12 cellular contexts compared by ENCODE assay signal in genomic region chr1:228151526-228151925, GRCh38. TPM values are rescaled to one million over a fixed set of nuclear protein-coding genes. Genes with fewer than 3 reads are reported as not detected.
DNase-seq lines count a peak whose midpoint lies in the region; ATAC-seq and TF ChIP-seq lines count a peak whose summit lies in the region.
"Had no signal": no experiment of that assay in that cellular context is flagged by ENCODE, and none has a peak within 500 bp of the region (broad histone marks: within the 10 kb centered on the region; RNA-seq: fewer than 3 reads in every experiment).

No MANE protein-coding gene starts in this region.

- no peak for DNase-seq in AG04450 (ENCODE audit: low read depth, low spot score)
- DNase-seq in endothelial cell (ENCODE audit: low spot score): no peak
- peak; percentile 69 for DNase-seq in osteoblast (ENCODE audit: insufficient read length, low spot score, missing footprints)
- DNase-seq in activated naive CD4-positive, alpha-beta T cell treated with Interleukin-2 at 50 U/mL for 16 hours: no peak
- no peak for DNase-seq in EL
- no peak for DNase-seq in iPS-NIHi11 (ENCODE audit: low spot score)
- DNase-seq: effector CD8-positive, alpha-beta T cell had no signal

- H3K36me3 Mint-ChIP-seq in endothelial cell (ENCODE audit: low read depth, unreplicated experiment): no peaks in the 10 kb centered on the region
- H3K36me3 Mint-ChIP-seq: activated naive CD8-positive, alpha-beta T cell had no signal

- peaks cover 6% of the 10 kb centered on the region for H3K4me1 Mint-ChIP-seq in endothelial cell (ENCODE audit: unreplicated experiment)

- H3K4me3 Mint-ChIP-seq in endothelial cell (ENCODE audit: unreplicated experiment): peak overlapping the region; percentile 28
- H3K4me3 Mint-ChIP-seq: activated naive CD8-positive, alpha-beta T cell; CD8-positive, alpha-beta T cell had no signal

- H3K36me3 ChIP-seq in HEK293 (ENCODE audit: control insufficient read depth in 2 of 2, insufficient read depth in 1 of 2, low read length in 2 of 2) (peaks cover 0 to 25% of the 10 kb centered on the region in 2 experiments; a peak in 1 of 3 replicates), osteoblast (ENCODE audit: insufficient read depth, low read length) (peaks cover 4% of the 10 kb centered on the region)

- H3K9me3 Mint-ChIP-seq in endothelial cell (ENCODE audit: unreplicated experiment): no peaks in the 10 kb centered on the region
- H3K9me3 Mint-ChIP-seq: CD8-positive, alpha-beta T cell had no signal

- H2AFZ ChIP-seq in osteoblast (ENCODE audit: low read length): no peak overlapping the region

- peaks cover 43% of the 10 kb centered on the region for H3K79me2 ChIP-seq in osteoblast (ENCODE audit: insufficient read depth, low read length)

- peaks cover 7% of the 10 kb centered on the region for H3K27me3 Mint-ChIP-seq in endothelial cell (ENCODE audit: unreplicated experiment)
- H3K27me3 Mint-ChIP-seq: activated naive CD8-positive, alpha-beta T cell had no signal

- H4K20me1 ChIP-seq in osteoblast (ENCODE audit: insufficient read depth, low read length): peaks cover 44% of the 10 kb centered on the region

- POLR2A ChIA-PET in AG04450 (lab: Yijun Ruan, JAX): interaction anchor here (2.2 kb wide), 1 partner anchor 14 kb away, joined by 15 read pairs; the partner anchor contains the start of gene IBA57
- POLR2A ChIA-PET in HEK293 (lab: Yijun Ruan, JAX): interaction anchor here (1.8 to 9.6 kb wide), 2 partner anchors 11 to 12 kb away, joined by 8 to 82 read pairs; partner anchors contain the start of genes GUK1 and IBA57

- peak overlapping the region; percentile 75 for H3K27ac Mint-ChIP-seq in endothelial cell (ENCODE audit: unreplicated experiment)
- H3K27ac Mint-ChIP-seq: activated naive CD8-positive, alpha-beta T cell; CD8-positive, alpha-beta T cell had no signal

- TF ChIP-seq CTCF in AG04450 (IDR thresholded peaks at IDR 0.05; ENCODE audit: low read depth, low read length): no peak
- TF ChIP-seq CTCF in HEK293 (tag by site-specific recombination; IDR thresholded peaks at IDR 0.05): no peak
- TF ChIP-seq CTCF in endothelial cell (IDR thresholded peaks at IDR 0.05; ENCODE audit: unreplicated experiment): no peak
- no peak for TF ChIP-seq CTCF in osteoblast (IDR thresholded peaks at IDR 0.05; ENCODE audit: extremely low read depth, low read depth, low read length)

- peak overlapping the region; percentile 84 for H3K27ac ChIP-seq in AG04450 (ENCODE audit: low read depth, low read length)
- H3K27ac ChIP-seq in HEK293 (ENCODE audit: extremely low read depth, low read depth, low read length): no peak overlapping the region
- H3K27ac ChIP-seq in osteoblast (ENCODE audit: low read depth, low read length): peak overlapping the region; percentile 10
- H3K27ac ChIP-seq: SJSA1 had no signal

- CTCF ChIA-PET in AG04450 (lab: Charles Lee) (interaction anchor here (2.2 to 3.9 kb wide), 2 partner anchors 13 to 21 kb away, joined by 12 to 26 read pairs; partner anchors contain the start of gene IBA57), HEK293 (lab: Yijun Ruan, JAX) (interaction anchor here (1.2 to 2.7 kb wide), 3 partner anchors 14 to 152 kb away, joined by 3 to 14 read pairs (median 10); partner anchors contain the start of gene IBA57)

- H3K4me2 ChIP-seq in osteoblast (ENCODE audit: insufficient read depth, low read length): no peak overlapping the region

- H3K4me3 ChIP-seq in AG04450 (ENCODE audit: low read depth, low read length): no peak overlapping the region
- H3K4me3 ChIP-seq in HEK293 (ENCODE audit: low read depth, low read length): no peak overlapping the region
- H3K4me3 ChIP-seq in osteoblast (ENCODE audit: insufficient read depth, low read length): no peak overlapping the region
- H3K4me3 ChIP-seq: SJSA1 had no signal

- no peaks in the 10 kb centered on the region; the same call in 1 of the 2 replicates for H3K9me3 ChIP-seq in AG04450 (ENCODE audit: control insufficient read depth, insufficient read depth, low read length)
- no peaks in the 10 kb centered on the region for H3K9me3 ChIP-seq in HEK293 (ENCODE audit: control insufficient read depth, insufficient read depth, low read depth, low read length)
- H3K9me3 ChIP-seq in osteoblast (ENCODE audit: low read depth, low read length): no peaks in the 10 kb centered on the region
- H3K9me3 ChIP-seq: SJSA1 had no signal

- ATAC-seq in HG03342 (IDR thresholded peaks at IDR 0.05; ENCODE audit: unreplicated experiment): no peak
- ATAC-seq: CD8-positive, alpha-beta T cell had no signal

- H3K4me1 ChIP-seq in HEK293 (ENCODE audit: control insufficient read depth, insufficient read depth, low read length): peaks cover 3% of the 10 kb centered on the region; the same call in 1 of the 2 replicates
- H3K4me1 ChIP-seq in osteoblast (ENCODE audit: insufficient read depth, low read length): peaks cover 19% of the 10 kb centered on the region
- H3K4me1 ChIP-seq: SJSA1 had no signal

- H3K27me3 ChIP-seq in AG04450 (ENCODE audit: control insufficient read depth, insufficient read depth, low read length) (no peaks in the 10 kb centered on the region), osteoblast (ENCODE audit: insufficient read depth, low read length) (no peaks in the 10 kb centered on the region)
- H3K27me3 ChIP-seq: SJSA1 had no signal

TF ChIP-seq in HEK293, 187 proteins besides CTCF, POLR2A, EP300 and RAD21 (continues in another document):
- TF ChIP-seq ZNF510 (tag by site-specific recombination; IDR thresholded peaks at IDR 0.05; ENCODE audit: insufficient replicate concordance): no peak
- TF ChIP-seq, protein P1, sequence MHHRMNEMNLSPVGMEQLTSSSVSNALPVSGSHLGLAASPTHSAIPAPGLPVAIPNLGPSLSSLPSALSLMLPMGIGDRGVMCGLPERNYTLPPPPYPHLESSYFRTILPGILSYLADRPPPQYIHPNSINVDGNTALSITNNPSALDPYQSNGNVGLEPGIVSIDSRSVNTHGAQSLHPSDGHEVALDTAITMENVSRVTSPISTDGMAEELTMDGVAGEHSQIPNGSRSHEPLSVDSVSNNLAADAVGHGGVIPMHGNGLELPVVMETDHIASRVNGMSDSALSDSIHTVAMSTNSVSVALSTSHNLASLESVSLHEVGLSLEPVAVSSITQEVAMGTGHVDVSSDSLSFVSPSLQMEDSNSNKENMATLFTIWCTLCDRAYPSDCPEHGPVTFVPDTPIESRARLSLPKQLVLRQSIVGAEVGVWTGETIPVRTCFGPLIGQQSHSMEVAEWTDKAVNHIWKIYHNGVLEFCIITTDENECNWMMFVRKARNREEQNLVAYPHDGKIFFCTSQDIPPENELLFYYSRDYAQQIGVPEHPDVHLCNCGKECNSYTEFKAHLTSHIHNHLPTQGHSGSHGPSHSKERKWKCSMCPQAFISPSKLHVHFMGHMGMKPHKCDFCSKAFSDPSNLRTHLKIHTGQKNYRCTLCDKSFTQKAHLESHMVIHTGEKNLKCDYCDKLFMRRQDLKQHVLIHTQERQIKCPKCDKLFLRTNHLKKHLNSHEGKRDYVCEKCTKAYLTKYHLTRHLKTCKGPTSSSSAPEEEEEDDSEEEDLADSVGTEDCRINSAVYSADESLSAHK (tag by site-specific recombination; IDR thresholded peaks at IDR 0.05): no peak
- TF ChIP-seq ZNF529 (tag by site-specific recombination; IDR thresholded peaks at IDR 0.05; ENCODE audit: insufficient replicate concordance): no peak
- TF ChIP-seq, protein P2, sequence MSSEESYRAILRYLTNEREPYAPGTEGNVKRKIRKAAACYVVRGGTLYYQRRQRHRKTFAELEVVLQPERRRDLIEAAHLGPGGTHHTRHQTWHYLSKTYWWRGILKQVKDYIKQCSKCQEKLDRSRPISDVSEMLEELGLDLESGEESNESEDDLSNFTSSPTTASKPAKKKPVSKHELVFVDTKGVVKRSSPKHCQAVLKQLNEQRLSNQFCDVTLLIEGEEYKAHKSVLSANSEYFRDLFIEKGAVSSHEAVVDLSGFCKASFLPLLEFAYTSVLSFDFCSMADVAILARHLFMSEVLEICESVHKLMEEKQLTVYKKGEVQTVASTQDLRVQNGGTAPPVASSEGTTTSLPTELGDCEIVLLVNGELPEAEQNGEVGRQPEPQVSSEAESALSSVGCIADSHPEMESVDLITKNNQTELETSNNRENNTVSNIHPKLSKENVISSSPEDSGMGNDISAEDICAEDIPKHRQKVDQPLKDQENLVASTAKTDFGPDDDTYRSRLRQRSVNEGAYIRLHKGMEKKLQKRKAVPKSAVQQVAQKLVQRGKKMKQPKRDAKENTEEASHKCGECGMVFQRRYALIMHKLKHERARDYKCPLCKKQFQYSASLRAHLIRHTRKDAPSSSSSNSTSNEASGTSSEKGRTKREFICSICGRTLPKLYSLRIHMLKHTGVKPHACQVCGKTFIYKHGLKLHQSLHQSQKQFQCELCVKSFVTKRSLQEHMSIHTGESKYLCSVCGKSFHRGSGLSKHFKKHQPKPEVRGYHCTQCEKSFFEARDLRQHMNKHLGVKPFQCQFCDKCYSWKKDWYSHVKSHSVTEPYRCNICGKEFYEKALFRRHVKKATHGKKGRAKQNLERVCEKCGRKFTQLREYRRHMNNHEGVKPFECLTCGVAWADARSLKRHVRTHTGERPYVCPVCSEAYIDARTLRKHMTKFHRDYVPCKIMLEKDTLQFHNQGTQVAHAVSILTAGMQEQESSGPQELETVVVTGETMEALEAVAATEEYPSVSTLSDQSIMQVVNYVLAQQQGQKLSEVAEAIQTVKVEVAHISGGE (tag by site-specific recombination; conservative IDR thresholded peaks at IDR 0.05; ENCODE audit: low read depth): no peak
- TF ChIP-seq ZNF580 (tag by site-specific recombination; IDR thresholded peaks at IDR 0.05): no peak

RNA-seq across cellular contexts. Expression of gene GJC2, which starts 1.8 kb away (rescaled TPM):
- polyA plus RNA-seq in AG04450 (2011; rRNA removed): 1.2 and 1.8 TPM in 2 replicates
- 0.69 and 0.91 TPM in 2 replicates for polyA minus RNA-seq in AG04450 (2011; rRNA and poly(A)+ RNA removed)
- 13.0 TPM for total RNA-seq in endothelial cell (ENCODE audit: unreplicated experiment)
- total RNA-seq in osteoblast: 0.88 and 1.4 TPM in 2 replicates

RNA-seq across cellular contexts. Expression of gene GUK1, which starts 11.4 kb away (rescaled TPM):
- polyA plus RNA-seq in AG04450 (2011; rRNA removed): 177 and 230 TPM in 2 replicates
- 59.6 and 84.3 TPM in 2 replicates for polyA minus RNA-seq in AG04450 (2011; rRNA and poly(A)+ RNA removed)
- 280 TPM for total RNA-seq in endothelial cell (ENCODE audit: unreplicated experiment)
- 253 and 278 TPM in 2 replicates for total RNA-seq in osteoblast

RNA-seq across cellular contexts. Expression of gene IBA57, which starts 14.1 kb away (rescaled TPM):
- 1.4 and 1.7 TPM in 2 replicates for polyA plus RNA-seq in AG04450 (2011; rRNA removed)
- polyA minus RNA-seq in AG04450 (2011; rRNA and poly(A)+ RNA removed): 2.0 and 2.1 TPM in 2 replicates
- total RNA-seq in endothelial cell (ENCODE audit: unreplicated experiment): 11.5 TPM
- total RNA-seq in osteoblast: 4.4 and 4.7 TPM in 2 replicates

RNA-seq across cellular contexts. Expression of gene MRPL55, which starts 42.4 kb away (rescaled TPM):
- 33.4 and 52.9 TPM in 2 replicates for polyA plus RNA-seq in AG04450 (2011; rRNA removed)
- polyA minus RNA-seq in AG04450 (2011; rRNA and poly(A)+ RNA removed): 11.7 and 13.5 TPM in 2 replicates
- total RNA-seq in endothelial cell (ENCODE audit: unreplicated experiment) (47.5 TPM), osteoblast (34.5 and 51.4 TPM in 2 replicates)

RNA-seq across cellular contexts. Expression of gene C1orf35, which starts 48.4 kb away (rescaled TPM):
- polyA plus RNA-seq in AG04450 (2011; rRNA removed): 3.6 and 4.4 TPM in 2 replicates
- polyA minus RNA-seq in AG04450 (2011; rRNA and poly(A)+ RNA removed): 0.51 and 0.70 TPM in 2 replicates
- 23.2 TPM for total RNA-seq in endothelial cell (ENCODE audit: unreplicated experiment)
- 5.3 and 5.4 TPM in 2 replicates for total RNA-seq in osteoblast
